ENCODE assay signal across 8 cellular contexts in the genomic region with DNA sequence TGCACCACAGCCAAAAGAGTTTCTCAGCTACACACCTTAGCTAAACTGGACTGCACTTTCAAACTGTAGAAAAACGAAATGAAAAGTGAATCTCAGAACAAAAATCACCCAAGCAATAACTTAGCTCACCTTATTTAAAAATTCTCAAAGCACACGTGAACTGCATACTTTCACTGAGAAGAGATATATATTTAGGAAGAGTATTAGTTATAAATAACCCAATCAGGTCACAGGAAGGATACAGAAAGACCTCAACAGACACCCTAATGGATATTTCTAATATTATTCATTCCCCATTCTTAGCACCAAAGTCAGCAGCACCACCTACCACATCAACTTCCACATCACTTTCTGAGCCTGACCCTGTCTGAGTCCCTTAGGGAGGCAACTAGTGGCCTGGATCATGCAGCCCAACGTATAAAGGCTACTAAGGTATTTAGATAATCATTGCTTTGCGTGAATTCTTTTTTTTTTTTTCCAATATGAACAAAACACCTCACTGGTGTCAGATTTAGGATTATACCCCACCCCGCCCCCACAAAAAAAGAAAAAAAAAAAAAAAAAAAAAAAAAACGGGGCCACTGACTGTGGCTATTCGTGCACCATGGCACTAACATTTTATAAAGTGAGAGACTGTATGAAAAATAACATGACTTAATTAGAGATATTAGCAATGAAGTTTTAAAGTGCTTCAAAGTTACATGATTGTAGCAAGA. TPM values are rescaled to one million over a fixed set of nuclear protein-coding genes. Genes with fewer than 3 reads are reported as not detected.
DNase-seq lines count a peak whose midpoint lies in the region; ATAC-seq and TF ChIP-seq lines count a peak whose summit lies in the region.

No MANE protein-coding gene starts in this region.

- H3K79me2 ChIP-seq in PC-3 (ENCODE audit: low read length): peaks cover 67% of the 10 kb centered on the region

- BruUV-seq in PC-3 (replicated peaks; lab: Mats Ljungman, UMichigan): no TSS peak

- POLR2A ChIA-PET in PC-3 (lab: Charles Lee; ENCODE audit: unreplicated experiment): no interaction called here

- CTCF ChIA-PET in PC-3 (lab: Charles Lee): no interaction called here

- H3K4me3 ChIP-seq in GM12875 (ENCODE audit: low read depth, low read length): peak overlapping the region; percentile 81
- H3K4me3 ChIP-seq in PC-3 (ENCODE audit: low read length): peak overlapping the region; percentile 97
- H3K4me3 ChIP-seq in foreskin fibroblast (ENCODE audit: low read depth in 1 of 2, low read length in 2 of 2): peak overlapping the region; percentile 91 to 97
- H3K4me3 ChIP-seq in upper lobe of right lung: no peak overlapping the region

- no peaks in the 10 kb centered on the region for H3F3A ChIP-seq in PC-3 (ENCODE audit: low read length, unreplicated experiment)

- no peak overlapping the region for H3K27ac ChIP-seq in PC-3 (ENCODE audit: low read length)
- peak overlapping the region; percentile 98 for H3K27ac ChIP-seq in upper lobe of right lung

- H3K4me2 ChIP-seq in PC-3 (ENCODE audit: low read length): peak overlapping the region; percentile 99

- H4K20me1 ChIP-seq in PC-3 (ENCODE audit: low read length): 0 out of 2 replicates have a peak, but pooled peaks cover 26% of the 10 kb centered on the region

- no peaks in the 10 kb centered on the region for H3K9me2 ChIP-seq in PC-3 (replicated peaks; ENCODE audit: low read length)

- H3K27me3 ChIP-seq in PC-3 (ENCODE audit: low read length) (no peaks in the 10 kb centered on the region), upper lobe of right lung (no peaks in the 10 kb centered on the region)

- H3K9me3 ChIP-seq in PC-3 (ENCODE audit: low read length) (no peaks in the 10 kb centered on the region), upper lobe of right lung (no peaks in the 10 kb centered on the region)

- no peak overlapping the region for H2AFZ ChIP-seq in PC-3 (ENCODE audit: low read length)

- peak overlapping the region; percentile 81 for H3K9ac ChIP-seq in PC-3 (ENCODE audit: low read length)

- H3K4me1 ChIP-seq in PC-3 (ENCODE audit: insufficient read depth, low read length): peaks cover 28% of the 10 kb centered on the region
- H3K4me1 ChIP-seq in upper lobe of right lung: peaks cover 43% of the 10 kb centered on the region

- DNase-seq in PC-3 (no peak), foreskin fibroblast (peak; percentile 9 to 41), upper lobe of right lung (no peak), SKM-1 (lab: John Stamatoyannopoulos, UW; ENCODE audit: unreplicated experiment) (no peak), dedifferentiated amniotic fluid mesenchymal stem cell (ENCODE audit: extremely low spot score) (no peak), omental fat pad (ENCODE audit: low spot score) (no peak)

- H3K36me3 ChIP-seq in PC-3 (ENCODE audit: low read depth, low read length): no peaks in the 10 kb centered on the region
- H3K36me3 ChIP-seq in upper lobe of right lung: no peaks in the 10 kb centered on the region

- intact Hi-C loops in PC-3 (cut with micrococcal nuclease): no loop called here
- intact Hi-C loops in upper lobe of right lung (cut with DNase I): no loop called here

- peak; percentile 46 for ATAC-seq in GM21723 (IDR thresholded peaks at IDR 0.05; ENCODE audit: unreplicated experiment)
- no peak for ATAC-seq in PC-3
- no peak for ATAC-seq in upper lobe of right lung
- no peak for ATAC-seq in omental fat pad (ENCODE audit: low FRiP score)

- TF ChIP-seq CTCF in GM12875 (IDR thresholded peaks at IDR 0.05; ENCODE audit: borderline replicate concordance, insufficient read depth, low read depth, low read length) (no peak), PC-3 (conservative IDR thresholded peaks at IDR 0.05; ENCODE audit: low read depth, low read length) (no peak), foreskin fibroblast (IDR thresholded peaks at IDR 0.05; ENCODE audit: low read depth, low read length) (no peak), upper lobe of right lung (IDR thresholded peaks at IDR 0.05) (no peak), omental fat pad (IDR thresholded peaks at IDR 0.05) (no peak)

RNA-seq across cellular contexts. Expression of a gene that starts 2.6 kb away (rescaled TPM):
- 20.7 and 25.2 TPM in 2 replicates for total RNA-seq in PC-3 (2014; rRNA removed)
- 52.4 TPM for total RNA-seq in upper lobe of right lung
- 10 to 100 TPM; 35.4 to 51.1 (median 39.8) TPM for total RNA-seq in omental fat pad

Comparison
In these comparisons a context has a peak if more than half of its experiments do, and no peak if none do; other contexts are left out.
1. DNase-seq: peak in foreskin fibroblast (2 of 2); none in PC-3 (single experiment), upper lobe of right lung (single experiment), SKM-1 (single experiment), dedifferentiated amniotic fluid mesenchymal stem cell (single experiment) and omental fat pad (single experiment).